1 cellular context compared by ENCODE assay signal in genomic region chr2:71068218-71069035, GRCh38.
TF ChIP-seq lines count a peak whose summit lies in the region.

Gene NAGK, plus strand, starts transcription at chr2:71068648. Its CDS starts 36 bp downstream, at chr2:71068684.

TF ChIP-seq in K562, 482 proteins besides CTCF, POLR2A, EP300 and RAD21 (continued from another document and continues in another):
- TF ChIP-seq CGGBP1 (CRISPR knock-in tag; IDR thresholded peaks at IDR 0.05) (peak; percentile 91), ZNF655 (CRISPR knock-in tag; IDR thresholded peaks at IDR 0.05) (0 out of 2 replicates have a peak, but pooled peaks have one; percentile 11), SPI1 (IDR thresholded peaks at IDR 0.05; ENCODE audit: borderline replicate concordance, low read depth, low read length) (peak; percentile 58), PHF8 (IDR thresholded peaks at IDR 0.05; ENCODE audit: borderline replicate concordance, low read length) (peak; percentile 100), HNRNPK (IDR thresholded peaks at IDR 0.05; ENCODE audit: low read depth, low read length, poor library complexity, severe bottlenecking) (peak; percentile 90), ZNF639 (CRISPR knock-in tag; conservative IDR thresholded peaks at IDR 0.05 in 1 of 2, IDR thresholded peaks at IDR 0.05 in 1 of 2) (peak in 1 of 2 experiments; percentile 61; a peak in 1 of 4 replicates), ARID2 (IDR thresholded peaks at IDR 0.05) (no peak), SNAPC5 (CRISPR knock-in tag; IDR thresholded peaks at IDR 0.05) (no peak), ZNF511 (CRISPR knock-in tag; IDR thresholded peaks at IDR 0.05) (peak; percentile 79), E2F8 (IDR thresholded peaks at IDR 0.05; ENCODE audit: low read depth, partially characterized antibody) (peak; percentile 68), ZBTB49 (CRISPR knock-in tag; IDR thresholded peaks at IDR 0.05; ENCODE audit: borderline replicate concordance) (0 out of 2 replicates have a peak, but pooled peaks have one; percentile 46), NBN (IDR thresholded peaks at IDR 0.05; ENCODE audit: low read depth) (peak; percentile 82), U2AF2 (optimal IDR thresholded peaks at IDR 0.05; ENCODE audit: low read depth, low read length) (no peak), ZNF79 (CRISPR knock-in tag; IDR thresholded peaks at IDR 0.05; ENCODE audit: low read depth) (no peak), NFATC3 (IDR thresholded peaks at IDR 0.05) (no peak), TAF9B (IDR thresholded peaks at IDR 0.05; ENCODE audit: partially characterized antibody) (peak; percentile 99), ZNF551 (CRISPR knock-in tag; IDR thresholded peaks at IDR 0.05) (no peak), BRD4 (IDR thresholded peaks at IDR 0.05) (peak; percentile 65; the same call in 1 of the 2 replicates), JUNB (CRISPR knock-in tag; conservative IDR thresholded peaks at IDR 0.05) (0 out of 2 replicates have a peak, but pooled peaks have one; percentile 1), ZNF696 (CRISPR knock-in tag; conservative IDR thresholded peaks at IDR 0.05) (no peak), ZNF133 (CRISPR knock-in tag; IDR thresholded peaks at IDR 0.05) (no peak), OTX1 (CRISPR knock-in tag; IDR thresholded peaks at IDR 0.05) (peak; percentile 85; the same call in 1 of the 2 replicates), KLF13 (tag; IDR thresholded peaks at IDR 0.05; ENCODE audit: borderline replicate concordance, low read depth) (peak; percentile 89), ZNF395 (CRISPR knock-in tag; IDR thresholded peaks at IDR 0.05) (no peak), NONO (IDR thresholded peaks at IDR 0.05; ENCODE audit: low read depth in 2 of 2, low read length in 1 of 2) (peak in 1 of 2 experiments; percentile 54; a peak in 1 of 4 replicates), HBP1 (CRISPR knock-in tag; IDR thresholded peaks at IDR 0.05) (peak; percentile 78; the same call in 1 of the 2 replicates), ELF2 (CRISPR knock-in tag; IDR thresholded peaks at IDR 0.05) (peak; percentile 75; the same call in 1 of the 2 replicates), DEAF1 (CRISPR knock-in tag; IDR thresholded peaks at IDR 0.05) (0 out of 2 replicates have a peak, but pooled peaks have one; percentile 33), CBX1 (IDR thresholded peaks at IDR 0.05; ENCODE audit: low read depth) (peak; percentile 89), MXI1 (IDR thresholded peaks at IDR 0.05; ENCODE audit: low read depth, low read length) (peak; percentile 68; the same call in 1 of the 2 replicates), ZNF197 (CRISPR knock-in tag; IDR thresholded peaks at IDR 0.05; ENCODE audit: low read depth) (no peak), ATF4 (CRISPR knock-in tag; IDR thresholded peaks at IDR 0.05) (0 out of 2 replicates have a peak, but pooled peaks have one; percentile 44), MEIS2 (IDR thresholded peaks at IDR 0.05; ENCODE audit: partially characterized antibody) (peak; percentile 94), SREBF2 (CRISPR knock-in tag; IDR thresholded peaks at IDR 0.05) (peak; percentile 8; the same call in 1 of the 2 replicates), SIN3B (IDR thresholded peaks at IDR 0.05; ENCODE audit: low read depth) (peak; percentile 73; the same call in 1 of the 2 replicates), ETV5 (CRISPR knock-in tag; IDR thresholded peaks at IDR 0.05; ENCODE audit: low read depth) (peak; percentile 86), SMAD4 (CRISPR knock-in tag; conservative IDR thresholded peaks at IDR 0.05) (peak; percentile 80), ILF3 (IDR thresholded peaks at IDR 0.05; ENCODE audit: borderline replicate concordance) (peak; percentile 67; the same call in 1 of the 2 replicates), RBBP5 (IDR thresholded peaks at IDR 0.05; ENCODE audit: borderline replicate concordance, insufficient read depth, low read length, poor library complexity, severe bottlenecking) (peak; percentile 81), ZBTB12 (CRISPR knock-in tag; IDR thresholded peaks at IDR 0.05) (peak; percentile 52; the same call in 1 of the 2 replicates), ATF1 (CRISPR knock-in tag; IDR thresholded peaks at IDR 0.05) (0 out of 2 replicates have a peak, but pooled peaks have one; percentile 8), ATF1 (tag; IDR thresholded peaks at IDR 0.05) (peak; percentile 96), CBFA2T3 (IDR thresholded peaks at IDR 0.05) (peak; percentile 40; the same call in 1 of the 2 replicates), LARP7 (IDR thresholded peaks at IDR 0.05) (no peak), CREB3L1 (IDR thresholded peaks at IDR 0.05; ENCODE audit: borderline replicate concordance, low read depth) (peak; percentile 100)
